ENCODE assay signal across 8 cellular contexts in the genomic region with DNA sequence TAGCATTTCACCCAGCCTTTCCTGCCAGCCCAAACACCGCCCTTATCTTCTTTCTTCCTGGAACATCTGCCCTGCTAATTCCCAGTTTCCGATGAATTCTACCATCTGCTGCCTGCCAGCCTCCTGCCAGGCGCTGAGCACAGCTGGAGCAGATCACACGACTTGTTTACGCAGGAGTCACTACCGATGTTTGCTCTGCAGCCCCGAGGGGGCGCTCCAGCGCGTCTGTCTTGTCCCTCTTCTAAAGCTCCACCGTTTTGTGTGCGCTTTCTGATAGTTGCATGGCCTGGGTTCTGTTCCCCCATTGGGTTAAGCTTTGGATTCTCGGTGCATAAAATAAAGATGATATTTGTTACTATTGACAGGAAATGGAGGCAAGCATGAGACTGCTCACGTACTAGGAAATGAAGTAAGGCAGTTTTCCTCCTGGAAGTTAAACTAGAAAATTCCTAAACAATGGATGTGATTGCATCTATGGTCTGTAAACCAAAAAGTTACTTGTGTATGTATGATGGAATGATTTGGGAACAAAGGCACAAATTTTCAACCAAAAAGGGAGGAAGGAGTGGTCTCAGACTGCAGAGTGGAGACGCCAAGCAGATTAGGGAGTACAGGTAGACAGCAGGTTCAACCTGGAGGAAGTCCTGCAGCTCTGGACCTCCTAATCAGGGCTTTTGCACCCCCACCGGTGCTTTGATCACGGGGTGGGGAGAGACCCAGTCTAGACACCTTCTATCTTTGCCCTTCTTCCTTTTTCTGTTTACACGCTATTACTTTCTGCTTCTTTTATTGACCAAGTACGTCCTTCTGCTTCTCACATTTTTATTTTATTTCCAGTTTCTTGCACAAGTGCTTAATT. TPM values are rescaled to one million over a fixed set of nuclear protein-coding genes. Genes with fewer than 3 reads are reported as not detected.
DNase-seq lines count a peak whose midpoint lies in the region; ATAC-seq and TF ChIP-seq lines count a peak whose summit lies in the region.

No MANE protein-coding gene starts in this region.

- peaks cover 64% of the 10 kb centered on the region for H3K4me1 Mint-ChIP-seq in activated naive CD8-positive, alpha-beta T cell treated with anti-CD3 and anti-CD28 coated beads, Interleukin-2, amount 10 ng/mL, durations not matched to agents 7 days and 5 days

- H3K27me3 ChIP-seq in GM23248 (replicated peaks; ENCODE audit: insufficient read depth) (no peaks in the 10 kb centered on the region), cardiac muscle cell (no peaks in the 10 kb centered on the region), tibial nerve (peaks cover 0 to 13% of the 10 kb centered on the region in 2 donors)

- H3K9me2 ChIP-seq in GM23248 (ENCODE audit: insufficient read depth) = no peaks in the 10 kb centered on the region

- H3K9me3 ChIP-seq in GM23248 (ENCODE audit: low read depth) (no peaks in the 10 kb centered on the region), cardiac muscle cell (ENCODE audit: low read depth) (no peaks in the 10 kb centered on the region), tibial nerve (no peaks in the 10 kb centered on the region)

- H3K27me3 Mint-ChIP-seq in activated naive CD8-positive, alpha-beta T cell treated with anti-CD3 and anti-CD28 coated beads, Interleukin-2, amount 10 ng/mL, durations not matched to agents 7 days and 5 days = no peaks in the 10 kb centered on the region

- DNase-seq in DMS 273 treated with DMSO at 0.1 percent for 48 hours (lab: John Stamatoyannopoulos, UW) (peak; percentile 91), GM23248 (peak; percentile 94), NAMALWA (ENCODE audit: low spot score) (peak; percentile 98), SKM-1 treated with dmso at 0.1 percent for 144 hours (lab: John Stamatoyannopoulos, UW; ENCODE audit: unreplicated experiment) (peak; percentile 70), cardiac muscle cell (ENCODE audit: low read depth in 1 of 2, low spot score in 1 of 2) (peak; percentile 90 to 95), posterior cingulate gyrus (peak; percentile 80 to 99 (median 90)), tibial nerve (ENCODE audit: low spot score in 2 of 2) (peak; percentile 74 to 77)
- DNase-seq in activated naive CD8-positive, alpha-beta T cell treated with anti-CD3 and anti-CD28 coated beads, Interleukin-2, amount 10 ng/mL, durations not matched to agents 7 days and 5 days = peak; percentile 91

- H3K27ac ChIP-seq in GM23248 = no peak overlapping the region
- no peak overlapping the region for H3K27ac ChIP-seq in cardiac muscle cell
- peak overlapping the region in 2 of 4 donors; percentile 74 for H3K27ac ChIP-seq in tibial nerve

- H3F3A ChIP-seq in GM23248 (ENCODE audit: insufficient read depth) = no peaks in the 10 kb centered on the region

- 11 to 12% methylated on average over 19 of the region's 19 CpGs for WGBS in GM23248 (ENCODE audit: low coverage in 1 of 2, low lambda C conversion rate in 2 of 2, missing lambda C conversion rate in 2 of 2), 2 experiments
- 20 to 23% methylated on average over 19 of the region's 19 CpGs for WGBS in tibial nerve, 2 donors

- intact Hi-C loops in posterior cingulate gyrus (cut with DNase I) = loop anchor here (5.0 kb wide), 1 partner anchor 316 kb away; no protein-coding TSS in a partner anchor

- peak; percentile 97 for TF ChIP-seq CTCF in cardiac muscle cell (IDR thresholded peaks at IDR 0.05; ENCODE audit: low read depth, low read length)
- peak; percentile 65 to 79 (median 74) for TF ChIP-seq CTCF in tibial nerve (IDR thresholded peaks at IDR 0.05)

- POLR2A ChIA-PET in activated naive CD8-positive, alpha-beta T cell treated with anti-CD3 and anti-CD28 coated beads, Interleukin-2, amount 10 ng/mL, durations not matched to agents 7 days and 5 days (lab: Charles Lee) = interaction anchor here (0.6 to 2.8 kb wide), 17 partner anchors 12 to 320 kb away, joined by 3 to 44 read pairs (median 3); partner anchors contain the start of genes IL2RA and PFKFB3

- no peak for TF ChIP-seq POLR2A in tibial nerve (IDR thresholded peaks at IDR 0.05)

- H3K4me1 ChIP-seq in GM23248 (ENCODE audit: insufficient read depth) = peaks cover 18% of the 10 kb centered on the region
- H3K4me1 ChIP-seq in cardiac muscle cell (ENCODE audit: low read depth) = peaks cover 6% of the 10 kb centered on the region
- H3K4me1 ChIP-seq in tibial nerve = peaks cover 0 to 47% (median 18%) of the 10 kb centered on the region in 4 donors

- H2AFZ ChIP-seq in GM23248 = peak overlapping the region; percentile 66

- H3K36me3 Mint-ChIP-seq in activated naive CD8-positive, alpha-beta T cell treated with anti-CD3 and anti-CD28 coated beads, Interleukin-2, amount 10 ng/mL, durations not matched to agents 7 days and 5 days = peaks cover 10% of the 10 kb centered on the region

- ATAC-seq in activated naive CD8-positive, alpha-beta T cell treated with anti-CD3 and anti-CD28 coated beads, Interleukin-2, amount 10 ng/mL, durations not matched to agents 7 days and 5 days (ENCODE audit: low read depth) = peak; percentile 57

- TF ChIP-seq EP300 in tibial nerve (IDR thresholded peaks at IDR 0.05) = peak; percentile 27 to 72

- peak overlapping the region; percentile 43 for H3K4me3 ChIP-seq in GM23248
- no peak overlapping the region for H3K4me3 ChIP-seq in cardiac muscle cell
- H3K4me3 ChIP-seq in tibial nerve = peak overlapping the region in 1 of 4 donors; percentile 3

- in situ Hi-C loops in GM23248 (cut with MboI) = no loop called here

- peak overlapping the region; percentile 91 for H3K27ac Mint-ChIP-seq in activated naive CD8-positive, alpha-beta T cell treated with anti-CD3 and anti-CD28 coated beads, Interleukin-2, amount 10 ng/mL, durations not matched to agents 7 days and 5 days

- H3K79me2 ChIP-seq in GM23248 (ENCODE audit: insufficient read depth) = peaks cover 26% of the 10 kb centered on the region

- H3K4me2 ChIP-seq in GM23248 (ENCODE audit: unreplicated experiment) = peak overlapping the region; percentile 82

- H4K20me1 ChIP-seq in GM23248 (ENCODE audit: insufficient read depth) = peaks cover 16% of the 10 kb centered on the region; the same call in 1 of the 2 replicates

- peak overlapping the region; percentile 37 for H3K9ac ChIP-seq in GM23248

- peak overlapping the region; percentile 79 for H3K4me3 Mint-ChIP-seq in activated naive CD8-positive, alpha-beta T cell treated with anti-CD3 and anti-CD28 coated beads, Interleukin-2, amount 10 ng/mL, durations not matched to agents 7 days and 5 days

- H3K9me3 Mint-ChIP-seq in activated naive CD8-positive, alpha-beta T cell treated with anti-CD3 and anti-CD28 coated beads, Interleukin-2, amount 10 ng/mL, durations not matched to agents 7 days and 5 days = no peaks in the 10 kb centered on the region

- H3K36me3 ChIP-seq in GM23248 (ENCODE audit: low read depth) (no peaks in the 10 kb centered on the region), cardiac muscle cell (no peaks in the 10 kb centered on the region), tibial nerve (no peaks in the 10 kb centered on the region)

RNA-seq across cellular contexts. Expression of gene RBM17, which starts 2.2 kb away (rescaled TPM):
- total RNA-seq in GM23248 (2014; rRNA removed; shearing (Covaris generic)) = 24.1 and 35.7 TPM in 2 replicates
- 84.2 and 99.9 TPM in 2 replicates for polyA plus RNA-seq in GM23248 (2016; fragmentation: Nextera tagmentation; extraction: Ambion mirVana)
- total RNA-seq in activated naive CD8-positive, alpha-beta T cell treated with anti-CD3 and anti-CD28 coated beads, Interleukin-2, amount 10 ng/mL, durations not matched to agents 7 days and 5 days = 100 to 1,000 TPM; 185 to 200 TPM
- 39.4 and 86.2 TPM in 2 replicates for total RNA-seq in cardiac muscle cell
- 125 and 144 TPM in 2 replicates for polyA plus RNA-seq in cardiac muscle cell
- total RNA-seq in tibial nerve = 100 to 1,000 TPM in 2 of 4 donors, 10 to 100 TPM in 2; 70.6 to 109 (median 94.3) TPM

RNA-seq across cellular contexts. Expression of gene IL2RA, which starts 24.4 kb away (rescaled TPM):
- not detected in 2 replicates for total RNA-seq in GM23248 (2014; rRNA removed; shearing (Covaris generic))
- not detected in 2 replicates for polyA plus RNA-seq in GM23248 (2016; fragmentation: Nextera tagmentation; extraction: Ambion mirVana)
- 100 to 1,000 TPM; 184 to 201 TPM for total RNA-seq in activated naive CD8-positive, alpha-beta T cell treated with anti-CD3 and anti-CD28 coated beads, Interleukin-2, amount 10 ng/mL, durations not matched to agents 7 days and 5 days
- not detected in 2 replicates for total RNA-seq in cardiac muscle cell
- not detected in 2 replicates for polyA plus RNA-seq in cardiac muscle cell
- 1 to 10 TPM in 1 of 4 donors, under 1 TPM in 2, not detected in 1; 0.42 to 2.2 (median 0.60) TPM for total RNA-seq in tibial nerve

Comparison
In these comparisons a context has a peak if more than half of its experiments do, and no peak if none do; other contexts are left out.
1. RNA of gene IL2RA, which starts 24.4 kb away (total RNA-seq): 184 to 201 TPM in activated naive CD8-positive, alpha-beta T cell treated with anti-CD3 and anti-CD28 coated beads, Interleukin-2, amount 10 ng/mL, durations not matched to agents 7 days and 5 days; 0.42 to 2.2 TPM in tibial nerve, not detected in GM23248 and not detected in cardiac muscle cell; every median in the first group is over 10 times any median in the second.
2. Peak in every context shown above with its lines, with median percentiles within 50 percentile points of each other: DNase-seq.